In genomic region chr11:47987310-47987709, GRCh38 we compare ENCODE assay signal across 11 cellular contexts. TPM values are rescaled to one million over a fixed set of nuclear protein-coding genes. Genes with fewer than 3 reads are reported as not detected.
DNase-seq lines count a peak whose midpoint lies in the region; ATAC-seq, FAIRE-seq and TF ChIP-seq lines count a peak whose summit lies in the region.
"Had no signal": no experiment of that assay in that cellular context is flagged by ENCODE, and none has a peak within 500 bp of the region (broad histone marks: within the 10 kb centered on the region; RNA-seq: fewer than 3 reads in every experiment).

No MANE protein-coding gene starts in this region.

- H3K14ac ChIP-seq in IMR-90 (replicated peaks; ENCODE audit: low read depth, low read length), result no peak overlapping the region

- DNase-seq in IMR-90 (no peak), colonic mucosa (peak; percentile 41), sigmoid colon (no peak), NCI-H1694 treated with DMSO at 0.1 percent for 48 hours (lab: John Stamatoyannopoulos, UW) (no peak), GM19239 (ENCODE audit: insufficient read length, low spot score) (no peak), NCI-H1417 (lab: John Stamatoyannopoulos, UW) (no peak), NCI-H1048 (lab: John Stamatoyannopoulos, UW) (no peak)
- DNase-seq: cortex of kidney; stimulated activated CD4-positive, alpha-beta T cell treated with anti-CD3 and anti-CD28 coated beads, Interleukin-15, amount 100 ng/mL, for 24 hours had no signal

- H4K20me1 ChIP-seq in IMR-90 (ENCODE audit: insufficient read depth, low read length), result peaks cover 16% of the 10 kb centered on the region; the same call in 1 of the 2 replicates

- no peak for TF ChIP-seq RAD21 in IMR-90 (IDR thresholded peaks at IDR 0.05; ENCODE audit: low read length)

- H4K91ac ChIP-seq in IMR-90 (ENCODE audit: insufficient read depth, low read depth, low read length), result no peak overlapping the region

- peaks cover 18% of the 10 kb centered on the region for H3K9me1 ChIP-seq in IMR-90 (ENCODE audit: insufficient read depth, low read length)

- in situ Hi-C loops in IMR-90 (cut with MboI; ENCODE audit: low sequenced_read_pairs), result no loop called here

- no peak overlapping the region for H2BK20ac ChIP-seq in IMR-90 (ENCODE audit: low read depth, low read length)

- no peak for FAIRE-seq in GM19239 (lab: Jason Lieb, UNC)
- FAIRE-seq: islet of Langerhans had no signal

- intact Hi-C loops in IMR-90 (cut with micrococcal nuclease), result no loop called here
- intact Hi-C loops in colonic mucosa (cut with DNase I), result no loop called here
- intact Hi-C loops in sigmoid colon (cut with DNase I), result loop anchor here (10.0 kb wide), 1 partner anchor 77 kb away; no protein-coding TSS in a partner anchor

- no peak overlapping the region for H4K8ac ChIP-seq in IMR-90 (ENCODE audit: low read depth in 2 of 2, low read length in 2 of 2)

- H3K36me3 ChIP-seq in IMR-90 (ENCODE audit: control insufficient read depth, insufficient read depth, low read length) (no peaks in the 10 kb centered on the region), colonic mucosa (no peaks in the 10 kb centered on the region), sigmoid colon (no peaks in the 10 kb centered on the region)

- peak overlapping the region; percentile 66; the same call in 1 of the 2 replicates for H2AK5ac ChIP-seq in IMR-90 (ENCODE audit: low read depth, low read length)

- H4K5ac ChIP-seq in IMR-90 (ENCODE audit: low read depth, low read length), result no peak overlapping the region

- no peak overlapping the region for H2AK9ac ChIP-seq in IMR-90 (replicated peaks; ENCODE audit: low read depth, low read length, poor library complexity)

- H3K4me3 ChIP-seq in IMR-90 (ENCODE audit: insufficient read depth, low read depth, low read length) (no peak overlapping the region), colonic mucosa (no peak overlapping the region), sigmoid colon (no peak overlapping the region)

- ATAC-seq in GM19023 (IDR thresholded peaks at IDR 0.05; ENCODE audit: unreplicated experiment) (peak; percentile 44), IMR-90 (ENCODE audit: low read depth) (no peak)

- 90% methylated on average over 2 of the region's 2 CpGs; no CpG with 5 or more reads in 1 of the 2 experiments for WGBS in IMR-90 (ENCODE audit: extremely low coverage in 2 of 2, insufficient read length in 1 of 2), 2 experiments
- 33 to 74% methylated on average over 2 of the region's 2 CpGs for WGBS in sigmoid colon, 2 donors

- POLR2A ChIA-PET in IMR-90 (lab: Charles Lee; ENCODE audit: unreplicated experiment), result no interaction called here

- peaks cover 24 to 72% of the 10 kb centered on the region in 2 experiments; a peak in 3 of 4 replicates for H3K79me1 ChIP-seq in IMR-90 (ENCODE audit: low read depth in 1 of 2, low read length in 2 of 2)

- H3K9ac ChIP-seq in IMR-90 (ENCODE audit: low read depth, low read length) (no peak overlapping the region), colonic mucosa (ENCODE audit: low read depth in 2 of 2, low read length in 2 of 2) (peak overlapping the region in 1 of 2 donors; percentile 66)

- CTCF ChIA-PET in IMR-90 (lab: Yijun Ruan, JAX), result no interaction called here

- no peaks in the 10 kb centered on the region for H3K27me3 ChIP-seq in IMR-90 (ENCODE audit: control insufficient read depth, insufficient read depth, low read length)
- peaks cover 4% of the 10 kb centered on the region for H3K27me3 ChIP-seq in colonic mucosa
- no peaks in the 10 kb centered on the region for H3K27me3 ChIP-seq in sigmoid colon

- H3K56ac ChIP-seq in IMR-90 (ENCODE audit: extremely low read depth, insufficient read depth, low read length), result no peak overlapping the region

- TF ChIP-seq CTCF in IMR-90 (conservative IDR thresholded peaks at IDR 0.05; ENCODE audit: low read depth, low read length) (no peak), colonic mucosa (IDR thresholded peaks at IDR 0.05) (no peak), sigmoid colon (IDR thresholded peaks at IDR 0.05) (no peak)

- H2BK15ac ChIP-seq in IMR-90 (ENCODE audit: low read depth, low read length), result 0 out of 3 replicates have a peak overlapping the region, but pooled peaks have one; percentile 18

- H3K18ac ChIP-seq in IMR-90 (ENCODE audit: low read depth, low read length), result no peak overlapping the region

- no peaks in the 10 kb centered on the region for H3K9me3 ChIP-seq in IMR-90 (ENCODE audit: control insufficient read depth, insufficient read depth, low read length)
- H3K9me3 ChIP-seq in colonic mucosa, result no peaks in the 10 kb centered on the region
- no peaks in the 10 kb centered on the region for H3K9me3 ChIP-seq in sigmoid colon

- TF ChIP-seq EP300 in sigmoid colon (IDR thresholded peaks at IDR 0.05), result no peak

- no peak overlapping the region for H2BK5ac ChIP-seq in IMR-90 (ENCODE audit: low read depth, low read length, poor library complexity, severe bottlenecking)

- H3K4ac ChIP-seq in IMR-90 (ENCODE audit: low read depth, low read length), result no peak overlapping the region

- H3K4me1 ChIP-seq in IMR-90 (ENCODE audit: control insufficient read depth, insufficient read depth, low read length), result peaks cover 9% of the 10 kb centered on the region
- peaks cover 41% of the 10 kb centered on the region for H3K4me1 ChIP-seq in colonic mucosa
- peaks cover 0 to 12% (median 11%) of the 10 kb centered on the region in 4 donors for H3K4me1 ChIP-seq in sigmoid colon

- H3K27ac ChIP-seq in IMR-90 (ENCODE audit: insufficient read depth, low read length), result no peak overlapping the region
- H3K27ac ChIP-seq in colonic mucosa, result peak overlapping the region; percentile 86
- peak overlapping the region; percentile 28 to 55 (median 36) for H3K27ac ChIP-seq in sigmoid colon

- H2AFZ ChIP-seq in IMR-90 (replicated peaks; ENCODE audit: low read length, poor library complexity), result no peak overlapping the region

- H2BK120ac ChIP-seq in IMR-90 (ENCODE audit: low read depth, low read length), result no peak overlapping the region

- no peak overlapping the region for H3K23ac ChIP-seq in IMR-90 (ENCODE audit: low read depth, low read length)

- TF ChIP-seq POLR2A in IMR-90 (IDR thresholded peaks at IDR 0.05; ENCODE audit: low read depth, low read length) (no peak), sigmoid colon (IDR thresholded peaks at IDR 0.05) (no peak)

- dilution Hi-C loops in IMR-90 (cut with HindIII; ENCODE audit: low sequenced_read_pairs, unreplicated experiment), result no loop called here

- no TSS peak for BruUV-seq in IMR-90 (replicated peaks; lab: Mats Ljungman, UMichigan)

- H3K4me2 ChIP-seq in IMR-90 (ENCODE audit: low read depth, low read length), result no peak overlapping the region

TF ChIP-seq in IMR-90, 13 proteins besides CTCF, POLR2A, EP300 and RAD21:
- TF ChIP-seq RCOR1 (IDR thresholded peaks at IDR 0.05; ENCODE audit: insufficient replicate concordance, low read length) (no peak), NFE2L2 (IDR thresholded peaks at IDR 0.05; ENCODE audit: low read depth, low read length) (no peak)

RNA-seq across cellular contexts. Expression of gene PTPRJ, which starts 7.0 kb away (rescaled TPM):
- total RNA-seq in IMR-90 (2012; rRNA removed), result 13.6 and 14.9 TPM in 2 replicates
- 5.3 and 5.6 TPM in 2 replicates for polyA plus RNA-seq in IMR-90 (2012; rRNA removed)
- polyA plus RNA-seq in IMR-90 (2012; cell fraction: cytosol; rRNA removed), result 2.2 and 2.4 TPM in 2 replicates
- polyA plus RNA-seq in IMR-90 (2012; cell fraction: nucleus; rRNA removed; ENCODE audit: low replicate concordance), result 3.4 and 6.7 TPM in 2 replicates
- total RNA-seq in colonic mucosa, result 10 to 100 TPM; 37.5 to 45.7 TPM
- total RNA-seq in sigmoid colon, result 10 to 100 TPM in 3 of 4 donors, 1 to 10 TPM in 1; 7.9 to 12.2 (median 10.3) TPM
- polyA plus RNA-seq in sigmoid colon, result 10 to 100 TPM in 1 of 3 donors, 1 to 10 TPM in 2; 2.4 to 23.3 (median 5.3) TPM
